8 cellular contexts compared by ENCODE assay signal in the genomic region with DNA sequence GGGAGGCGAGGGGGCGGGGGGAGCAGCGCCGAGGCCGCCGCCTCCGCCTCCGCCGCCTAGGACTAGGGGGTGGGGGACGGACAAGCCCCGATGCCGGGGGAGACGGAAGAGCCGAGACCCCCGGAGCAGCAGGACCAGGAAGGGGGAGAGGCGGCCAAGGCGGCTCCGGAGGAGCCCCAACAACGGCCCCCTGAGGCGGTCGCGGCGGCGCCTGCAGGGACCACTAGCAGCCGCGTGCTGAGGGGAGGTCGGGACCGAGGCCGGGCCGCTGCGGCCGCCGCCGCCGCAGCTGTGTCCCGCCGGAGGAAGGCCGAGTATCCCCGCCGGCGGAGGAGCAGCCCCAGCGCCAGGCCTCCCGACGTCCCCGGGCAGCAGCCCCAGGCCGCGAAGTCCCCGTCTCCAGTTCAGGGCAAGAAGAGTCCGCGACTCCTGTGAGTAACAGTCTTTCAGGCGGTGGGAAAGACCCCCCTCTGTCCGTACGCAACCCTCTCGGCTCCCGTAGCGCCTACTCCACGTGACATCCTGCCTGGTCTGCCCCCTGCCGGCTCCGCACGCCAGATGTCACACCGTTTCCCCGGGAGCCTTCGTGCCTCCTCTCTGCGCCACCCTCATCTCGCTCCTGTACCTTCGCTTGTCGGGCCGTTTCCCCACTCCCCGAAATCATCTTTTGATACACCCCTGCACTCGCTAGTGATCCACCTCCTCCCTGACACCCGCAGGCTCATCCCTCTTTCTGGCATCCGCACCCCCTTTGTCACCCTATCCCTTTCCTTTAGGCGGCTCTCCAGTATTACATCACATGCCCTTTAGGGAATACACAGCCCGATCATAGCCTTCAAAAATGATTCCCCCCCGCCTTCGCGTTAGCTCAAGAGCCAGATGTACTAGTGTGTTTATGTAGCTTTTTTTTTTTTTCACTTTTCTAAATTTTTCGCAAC. TPM values are rescaled to one million over a fixed set of nuclear protein-coding genes. Genes with fewer than 3 reads are reported as not detected.
DNase-seq lines count a peak whose midpoint lies in the region; ATAC-seq, FAIRE-seq and TF ChIP-seq lines count a peak whose summit lies in the region.

No MANE protein-coding gene starts in this region.

- H3K9ac ChIP-seq in kidney (ENCODE audit: low read length in 2 of 2) = peak overlapping the region; percentile 91 to 94

- H3K4me3 ChIP-seq in AG10803 (ENCODE audit: low read length) (peak overlapping the region; percentile 86), kidney (ENCODE audit: low read length in 2 of 2) (peak overlapping the region; percentile 80 to 89)

- no peaks in the 10 kb centered on the region for H3K9me3 ChIP-seq in kidney (ENCODE audit: control insufficient read depth in 1 of 2, low read length in 2 of 2)

- H3K27ac ChIP-seq in kidney (ENCODE audit: low read depth in 2 of 2, low read length in 2 of 2) = peak overlapping the region; percentile 97 to 99

- ATAC-seq in GM19023 (IDR thresholded peaks at IDR 0.05; ENCODE audit: unreplicated experiment) (peak; percentile 44), HG03342 (IDR thresholded peaks at IDR 0.05; ENCODE audit: unreplicated experiment) (peak; percentile 40)
- peak; percentile 31 to 45 for ATAC-seq in activated CD4-positive, CD25-positive, alpha-beta regulatory T cell treated with anti-CD3 and anti-CD28 coated beads, Interleukin-2, amount 50 U/mL, for 24 hours

- H3K36me3 ChIP-seq in kidney (ENCODE audit: control insufficient read depth in 1 of 2, insufficient read depth in 2 of 2, low read length in 2 of 2) = no peaks in the 10 kb centered on the region

- TF ChIP-seq CTCF in AG10803 (conservative IDR thresholded peaks at IDR 0.05; ENCODE audit: low read length) = peak; percentile 69
- TF ChIP-seq CTCF in kidney (IDR thresholded peaks at IDR 0.05; ENCODE audit: borderline replicate concordance, extremely low read depth, insufficient read depth) = peak; percentile 67

- FAIRE-seq in kidney (lab: Jason Lieb, UNC) = no peak

- DNase-seq in AG10803 (ENCODE audit: low read depth) (peak; percentile 90), NCI-H345 treated with DMSO at 0.1 percent for 48 hours (lab: John Stamatoyannopoulos, UW; ENCODE audit: unreplicated experiment) (peak; percentile 87), cerebellar cortex (ENCODE audit: low spot score) (peak; percentile 84), kidney (peak; percentile 97)
- peak; percentile 83 to 86 for DNase-seq in stimulated activated CD4-positive, alpha-beta T cell treated with anti-CD3 and anti-CD28 coated beads, Interleukin-15, amount 100 ng/mL, for 1 hour (ENCODE audit: low read depth in 1 of 2, low spot score in 1 of 2)

- intact Hi-C loops in kidney (cut with DNase I) = no loop called here

- H3K4me1 ChIP-seq in kidney (ENCODE audit: control insufficient read depth in 1 of 2, insufficient read depth in 1 of 2, low read depth in 1 of 2, low read length in 2 of 2) = peaks cover 27 to 45% of the 10 kb centered on the region in 2 donors

RNA-seq across cellular contexts. Expression of a gene that starts 0.6 kb away (rescaled TPM):
- 43.7 TPM for total RNA-seq in kidney
- 14.9 TPM for polyA plus RNA-seq in kidney (ENCODE audit: insufficient read depth, low read depth, low replicate concordance)

RNA-seq across cellular contexts. Expression of a gene that starts 3.8 kb away (rescaled TPM):
- 16.8 TPM for total RNA-seq in kidney
- polyA plus RNA-seq in kidney (ENCODE audit: insufficient read depth, low read depth, low replicate concordance) = 8.0 TPM

RNA-seq across cellular contexts. Expression of a gene that starts 43.0 kb away (rescaled TPM):
- total RNA-seq in kidney = 1.2 TPM
- polyA plus RNA-seq in kidney (ENCODE audit: insufficient read depth, low read depth, low replicate concordance) = 0.41 TPM

Comparison
In these comparisons a context has a peak if more than half of its experiments do, and no peak if none do; other contexts are left out.
1. Peak in every context shown above with its lines: DNase-seq, ATAC-seq, H3K4me3 ChIP-seq and H3K27ac ChIP-seq.